In the genomic region with DNA sequence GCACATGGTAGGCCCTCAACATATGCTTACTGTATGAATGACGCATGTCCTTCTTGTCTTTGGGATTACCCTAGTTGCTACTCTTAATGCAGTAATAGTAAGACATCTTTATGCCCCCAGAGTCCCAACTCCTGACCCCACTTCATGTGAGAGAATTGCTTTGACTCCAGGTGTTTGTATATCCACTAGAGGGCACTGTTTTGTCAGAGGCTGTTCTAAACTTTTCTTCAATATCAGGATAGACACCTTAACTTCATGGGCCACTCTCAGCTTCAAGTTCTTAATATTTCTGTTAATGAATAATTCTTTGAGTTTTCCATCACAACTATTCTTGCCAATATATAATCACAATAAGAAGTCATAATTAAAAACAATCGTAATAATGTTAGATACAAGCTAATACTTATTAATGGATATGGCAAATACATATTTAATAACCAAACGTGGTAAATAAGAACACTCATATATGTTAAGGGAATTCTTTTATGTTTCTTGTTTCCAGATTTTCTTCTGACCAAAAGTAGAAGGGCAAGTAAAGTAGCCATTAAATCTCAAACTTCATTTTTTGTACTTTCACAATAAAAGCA, we compare ENCODE assay signal across 9 cellular contexts.
DNase-seq lines count a peak whose midpoint lies in the region; ATAC-seq and TF ChIP-seq lines count a peak whose summit lies in the region.
"Had no signal": no experiment of that assay in that cellular context is flagged by ENCODE, and none has a peak within 500 bp of the region (broad histone marks: within the 10 kb centered on the region; RNA-seq: fewer than 3 reads in every experiment).

No MANE protein-coding gene starts in this region.

- 29 to 32% methylated on average over 3 of the region's 3 CpGs for WGBS in body of pancreas, 2 donors
- WGBS in liver: 44% methylated on average over 3 of the region's 3 CpGs
- 45 to 53% (median 48%) methylated on average over 3 of the region's 3 CpGs for WGBS in ovary, 3 donors

- H3K36me3 ChIP-seq in body of pancreas (replicated peaks in 1 of 2; ENCODE audit: insufficient read depth in 1 of 2, low read depth in 2 of 2) (no peaks in the 10 kb centered on the region), liver (ENCODE audit: control insufficient read depth in 4 of 4, insufficient read depth in 3 of 4, low read depth in 1 of 4, low read length in 3 of 4) (no peaks in the 10 kb centered on the region), ovary (no peaks in the 10 kb centered on the region)

- H3K4me3 ChIP-seq in body of pancreas (no peak overlapping the region), liver (ENCODE audit: low read depth in 1 of 3, low read length in 3 of 3) (no peak overlapping the region), ovary (no peak overlapping the region)

- POLR2A ChIA-PET in T-cell (lab: Charles Lee): no interaction called here

- peak; percentile 67 for ATAC-seq in HG02759 (IDR thresholded peaks at IDR 0.05; ENCODE audit: unreplicated experiment)
- no peak for ATAC-seq in body of pancreas
- no peak for ATAC-seq in T-cell (replicated peaks in 1 of 4)
- no peak for ATAC-seq in HG03108 (IDR thresholded peaks at IDR 0.05; ENCODE audit: unreplicated experiment)
- ATAC-seq: naive thymus-derived CD8-positive, alpha-beta T cell had no signal

- no peak overlapping the region for H3K27ac ChIP-seq in body of pancreas
- no peak overlapping the region for H3K27ac ChIP-seq in liver (ENCODE audit: low read depth in 1 of 2, low read length in 2 of 2)
- no peak overlapping the region for H3K27ac ChIP-seq in ovary

- H3K36me3 Mint-ChIP-seq in T-cell: no peaks in the 10 kb centered on the region

- no peaks in the 10 kb centered on the region for H3K4me1 ChIP-seq in body of pancreas
- no peaks in the 10 kb centered on the region for H3K4me1 ChIP-seq in liver (ENCODE audit: control insufficient read depth in 4 of 4, insufficient read depth in 4 of 4, low read length in 3 of 4)
- no peaks in the 10 kb centered on the region for H3K4me1 ChIP-seq in ovary (ENCODE audit: insufficient read depth)

- CTCF ChIA-PET in T-cell (lab: Charles Lee): interaction anchor here (1.2 to 1.3 kb wide), 2 partner anchors 1357 kb away, joined by 4 to 5 read pairs; no protein-coding TSS in a partner anchor

- TF ChIP-seq RAD21 in liver (IDR thresholded peaks at IDR 0.05): peak; percentile 66 to 74

- in situ Hi-C loops in GM13976 (cut with MboI; ENCODE audit: low sequenced_read_pairs, unreplicated experiment): no loop called here

- H3K4me3 Mint-ChIP-seq in T-cell: no peak overlapping the region
- H3K4me3 Mint-ChIP-seq: naive thymus-derived CD8-positive, alpha-beta T cell had no signal

- H3K27ac Mint-ChIP-seq in T-cell: no peak overlapping the region
- H3K27ac Mint-ChIP-seq: naive thymus-derived CD8-positive, alpha-beta T cell had no signal

- H3K27me3 Mint-ChIP-seq in T-cell: peaks cover 0 to 2% of the 10 kb centered on the region in 2 donors

- TF ChIP-seq CTCF in GM13976 (IDR thresholded peaks at IDR 0.05; ENCODE audit: borderline replicate concordance, control extremely low read depth, extremely low read depth, insufficient read depth, missing control alignments) (peak; percentile 34), body of pancreas (IDR thresholded peaks at IDR 0.05) (peak; percentile 23 to 65 (median 44)), liver (IDR thresholded peaks at IDR 0.05; ENCODE audit: low read depth, low read length, missing input control) (peak; percentile 53), ovary (IDR thresholded peaks at IDR 0.05) (no peak)

- no peak overlapping the region for H3K9ac ChIP-seq in liver (ENCODE audit: low read depth in 1 of 2, low read length in 2 of 2)

- intact Hi-C loops in body of pancreas (cut with DNase I) (no loop called here), ovary (cut with DNase I) (no loop called here)

- TF ChIP-seq POLR2A in body of pancreas (IDR thresholded peaks at IDR 0.05) (no peak), ovary (IDR thresholded peaks at IDR 0.05) (no peak)

- peaks cover 0 to 7% (median 0%) of the 10 kb centered on the region in 3 donors for H3K9me3 ChIP-seq in body of pancreas
- no peaks in the 10 kb centered on the region for H3K9me3 ChIP-seq in liver (ENCODE audit: control insufficient read depth in 4 of 4, low read length in 3 of 4)
- no peaks in the 10 kb centered on the region for H3K9me3 ChIP-seq in ovary

- no peaks in the 10 kb centered on the region for H3K4me1 Mint-ChIP-seq in T-cell
- H3K4me1 Mint-ChIP-seq: naive thymus-derived CD8-positive, alpha-beta T cell had no signal

- no peaks in the 10 kb centered on the region for H3K27me3 ChIP-seq in body of pancreas
- H3K27me3 ChIP-seq in liver (ENCODE audit: control insufficient read depth in 4 of 4, insufficient read depth in 4 of 4, low read length in 3 of 4): no peaks in the 10 kb centered on the region
- no peaks in the 10 kb centered on the region for H3K27me3 ChIP-seq in ovary

- H3K9me3 Mint-ChIP-seq in T-cell: peaks cover 9 to 16% (median 14%) of the 10 kb centered on the region in 3 donors

- TF ChIP-seq EP300 in ovary (IDR thresholded peaks at IDR 0.05): no peak

- peak; percentile 26 for DNase-seq in GM13976 (ENCODE audit: low spot score)
- peak; percentile 55 for DNase-seq in NCI-H345 (lab: John Stamatoyannopoulos, UW)
- DNase-seq in body of pancreas: no peak
- DNase-seq in ovary: no peak
- DNase-seq in T-cell: no peak

TF ChIP-seq in liver, 16 proteins besides CTCF, POLR2A, EP300 and RAD21:
- no peak for TF ChIP-seq EGR1 (IDR thresholded peaks at IDR 0.05; ENCODE audit: low read depth in 2 of 2)
- TF ChIP-seq, protein P1, sequence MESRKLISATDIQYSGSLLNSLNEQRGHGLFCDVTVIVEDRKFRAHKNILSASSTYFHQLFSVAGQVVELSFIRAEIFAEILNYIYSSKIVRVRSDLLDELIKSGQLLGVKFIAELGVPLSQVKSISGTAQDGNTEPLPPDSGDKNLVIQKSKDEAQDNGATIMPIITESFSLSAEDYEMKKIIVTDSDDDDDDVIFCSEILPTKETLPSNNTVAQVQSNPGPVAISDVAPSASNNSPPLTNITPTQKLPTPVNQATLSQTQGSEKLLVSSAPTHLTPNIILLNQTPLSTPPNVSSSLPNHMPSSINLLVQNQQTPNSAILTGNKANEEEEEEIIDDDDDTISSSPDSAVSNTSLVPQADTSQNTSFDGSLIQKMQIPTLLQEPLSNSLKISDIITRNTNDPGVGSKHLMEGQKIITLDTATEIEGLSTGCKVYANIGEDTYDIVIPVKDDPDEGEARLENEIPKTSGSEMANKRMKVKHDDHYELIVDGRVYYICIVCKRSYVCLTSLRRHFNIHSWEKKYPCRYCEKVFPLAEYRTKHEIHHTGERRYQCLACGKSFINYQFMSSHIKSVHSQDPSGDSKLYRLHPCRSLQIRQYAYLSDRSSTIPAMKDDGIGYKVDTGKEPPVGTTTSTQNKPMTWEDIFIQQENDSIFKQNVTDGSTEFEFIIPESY (IDR thresholded peaks at IDR 0.05): no peak
- TF ChIP-seq SP1 (IDR thresholded peaks at IDR 0.05): no peak
- TF ChIP-seq TAF1 (conservative IDR thresholded peaks at IDR 0.05): no peak

Comparison
In these comparisons a context has a peak if more than half of its experiments do, and no peak if none do; other contexts are left out.
1. DNase-seq: peak in GM13976 (single experiment) and NCI-H345 (single experiment); none in body of pancreas (0 of 4), ovary (0 of 5) and T-cell (0 of 34).
2. CTCF ChIP-seq: peak in GM13976 (single experiment), body of pancreas (7 of 7) and liver (single experiment); none in ovary (0 of 3).